Comparison of ENCODE assay signal across 1 cellular context in the genomic region with DNA sequence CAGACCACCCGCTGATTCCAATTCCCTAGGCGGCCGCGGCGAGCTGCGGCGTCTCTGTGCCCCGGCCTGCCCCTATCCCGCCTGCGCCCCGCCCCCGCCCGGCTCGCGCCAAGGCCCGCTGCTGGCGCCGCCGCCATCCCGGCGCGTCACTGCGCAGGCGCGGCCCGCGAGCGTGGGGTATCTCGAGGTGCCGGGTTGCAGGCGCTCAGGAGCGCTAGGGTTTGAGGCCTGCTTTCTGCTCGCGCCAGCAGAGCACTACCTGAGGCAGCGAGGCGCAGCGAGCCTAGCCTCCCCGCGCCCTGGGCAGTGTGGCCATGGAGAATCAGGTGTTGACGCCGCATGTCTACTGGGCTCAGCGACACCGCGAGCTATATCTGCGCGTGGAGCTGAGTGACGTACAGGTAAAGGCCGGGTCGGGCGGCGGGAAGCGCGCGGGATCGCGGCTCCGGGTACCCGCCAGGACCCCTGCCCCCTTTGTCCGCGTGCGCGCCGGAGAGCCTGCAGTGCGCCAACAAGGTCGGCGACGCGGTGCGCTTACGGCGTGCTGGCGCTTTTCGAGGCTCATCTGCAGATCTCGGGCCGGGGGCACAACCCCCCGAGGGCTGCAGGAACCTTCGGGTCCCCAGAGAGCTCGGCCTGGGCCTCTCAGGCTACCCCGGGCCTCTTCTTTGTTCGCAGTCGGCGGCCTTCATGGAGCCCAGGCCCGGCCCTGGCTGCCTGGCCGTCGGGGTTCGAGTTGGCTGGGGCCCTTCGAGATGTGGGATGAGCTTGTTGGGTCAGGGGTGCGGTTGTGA.
TF ChIP-seq lines count a peak whose summit lies in the region.

Gene HACD3 (plus strand): TSS at position 146 of the 794 bp plus-strand sequence. CDS start 169 bp downstream, at position 315.

TF ChIP-seq in HepG2, 621 proteins besides CTCF, POLR2A, EP300 and RAD21 (continued from another document and continues in another):
- TF ChIP-seq MLXIP (CRISPR knock-in tag; IDR thresholded peaks at IDR 0.05; ENCODE audit: borderline replicate concordance) (peak; percentile 79), TOE1 (CRISPR knock-in tag; IDR thresholded peaks at IDR 0.05) (no peak; the same call in 1 of the 2 replicates), DNMT3B (CRISPR knock-in tag; conservative IDR thresholded peaks at IDR 0.05) (no peak), SP4 (CRISPR knock-in tag; IDR thresholded peaks at IDR 0.05) (peak; percentile 80), ZNF784 (CRISPR knock-in tag; IDR thresholded peaks at IDR 0.05; ENCODE audit: borderline replicate concordance) (0 out of 2 replicates have a peak, but pooled peaks have one; percentile 80), HDAC6 (IDR thresholded peaks at IDR 0.05; ENCODE audit: low read depth, low read length) (no peak), MTF2 (CRISPR knock-in tag; IDR thresholded peaks at IDR 0.05; ENCODE audit: borderline replicate concordance) (no peak), NFYC (CRISPR knock-in tag; IDR thresholded peaks at IDR 0.05) (no peak), ZSCAN20 (CRISPR knock-in tag; IDR thresholded peaks at IDR 0.05; ENCODE audit: borderline replicate concordance) (peak; percentile 96), CERS6 (CRISPR knock-in tag; IDR thresholded peaks at IDR 0.05) (0 out of 2 replicates have a peak, but pooled peaks have one; percentile 29), ZNF7 (CRISPR knock-in tag; IDR thresholded peaks at IDR 0.05) (no peak), RELA (CRISPR knock-in tag; IDR thresholded peaks at IDR 0.05) (0 out of 2 replicates have a peak, but pooled peaks have one; percentile 66), TCF7 (IDR thresholded peaks at IDR 0.05; ENCODE audit: low read depth) (no peak), ONECUT2 (CRISPR knock-in tag; IDR thresholded peaks at IDR 0.05) (no peak), LRRFIP1 (CRISPR knock-in tag; conservative IDR thresholded peaks at IDR 0.05) (no peak), DRAP1 (CRISPR knock-in tag; IDR thresholded peaks at IDR 0.05) (no peak; the same call in 1 of the 2 replicates), ZNF256 (CRISPR knock-in tag; conservative IDR thresholded peaks at IDR 0.05) (peak; percentile 89), GFI1 (CRISPR knock-in tag; IDR thresholded peaks at IDR 0.05; ENCODE audit: borderline replicate concordance) (peak; percentile 45; the same call in 1 of the 2 replicates), ZFP36L1 (CRISPR knock-in tag; IDR thresholded peaks at IDR 0.05) (no peak), SOX13 (IDR thresholded peaks at IDR 0.05) (no peak), SOX13 (CRISPR knock-in tag; conservative IDR thresholded peaks at IDR 0.05 in 1 of 2, IDR thresholded peaks at IDR 0.05 in 1 of 2) (peak in 1 of 2 experiments; percentile 14; a peak in 1 of 4 replicates), HOXA9 (CRISPR knock-in tag; IDR thresholded peaks at IDR 0.05; ENCODE audit: borderline replicate concordance) (no peak), IKZF1 (IDR thresholded peaks at IDR 0.05) (no peak), ZNF224 (CRISPR knock-in tag; IDR thresholded peaks at IDR 0.05) (no peak)
- TF ChIP-seq, protein P1, sequence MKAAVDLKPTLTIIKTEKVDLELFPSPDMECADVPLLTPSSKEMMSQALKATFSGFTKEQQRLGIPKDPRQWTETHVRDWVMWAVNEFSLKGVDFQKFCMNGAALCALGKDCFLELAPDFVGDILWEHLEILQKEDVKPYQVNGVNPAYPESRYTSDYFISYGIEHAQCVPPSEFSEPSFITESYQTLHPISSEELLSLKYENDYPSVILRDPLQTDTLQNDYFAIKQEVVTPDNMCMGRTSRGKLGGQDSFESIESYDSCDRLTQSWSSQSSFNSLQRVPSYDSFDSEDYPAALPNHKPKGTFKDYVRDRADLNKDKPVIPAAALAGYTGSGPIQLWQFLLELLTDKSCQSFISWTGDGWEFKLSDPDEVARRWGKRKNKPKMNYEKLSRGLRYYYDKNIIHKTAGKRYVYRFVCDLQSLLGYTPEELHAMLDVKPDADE (CRISPR knock-in tag; IDR thresholded peaks at IDR 0.05): peak; percentile 92; the same call in 1 of the 2 replicates
- TF ChIP-seq, protein P2, sequence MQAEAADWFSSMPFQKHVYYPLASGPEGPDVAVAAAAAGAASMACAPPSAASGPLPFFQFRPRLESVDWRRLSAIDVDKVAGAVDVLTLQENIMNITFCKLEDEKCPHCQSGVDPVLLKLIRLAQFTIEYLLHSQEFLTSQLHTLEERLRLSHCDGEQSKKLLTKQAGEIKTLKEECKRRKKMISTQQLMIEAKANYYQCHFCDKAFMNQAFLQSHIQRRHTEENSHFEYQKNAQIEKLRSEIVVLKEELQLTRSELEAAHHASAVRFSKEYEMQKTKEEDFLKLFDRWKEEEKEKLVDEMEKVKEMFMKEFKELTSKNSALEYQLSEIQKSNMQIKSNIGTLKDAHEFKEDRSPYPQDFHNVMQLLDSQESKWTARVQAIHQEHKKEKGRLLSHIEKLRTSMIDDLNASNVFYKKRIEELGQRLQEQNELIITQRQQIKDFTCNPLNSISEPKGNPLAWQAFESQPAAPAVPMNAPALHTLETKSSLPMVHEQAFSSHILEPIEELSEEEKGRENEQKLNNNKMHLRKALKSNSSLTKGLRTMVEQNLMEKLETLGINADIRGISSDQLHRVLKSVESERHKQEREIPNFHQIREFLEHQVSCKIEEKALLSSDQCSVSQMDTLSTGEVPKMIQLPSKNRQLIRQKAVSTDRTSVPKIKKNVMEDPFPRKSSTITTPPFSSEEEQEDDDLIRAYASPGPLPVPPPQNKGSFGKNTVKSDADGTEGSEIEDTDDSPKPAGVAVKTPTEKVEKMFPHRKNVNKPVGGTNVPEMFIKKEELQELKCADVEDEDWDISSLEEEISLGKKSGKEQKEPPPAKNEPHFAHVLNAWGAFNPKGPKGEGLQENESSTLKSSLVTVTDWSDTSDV (CRISPR knock-in tag; IDR thresholded peaks at IDR 0.05): peak; percentile 93; the same call in 1 of the 2 replicates
- TF ChIP-seq, protein P3, sequence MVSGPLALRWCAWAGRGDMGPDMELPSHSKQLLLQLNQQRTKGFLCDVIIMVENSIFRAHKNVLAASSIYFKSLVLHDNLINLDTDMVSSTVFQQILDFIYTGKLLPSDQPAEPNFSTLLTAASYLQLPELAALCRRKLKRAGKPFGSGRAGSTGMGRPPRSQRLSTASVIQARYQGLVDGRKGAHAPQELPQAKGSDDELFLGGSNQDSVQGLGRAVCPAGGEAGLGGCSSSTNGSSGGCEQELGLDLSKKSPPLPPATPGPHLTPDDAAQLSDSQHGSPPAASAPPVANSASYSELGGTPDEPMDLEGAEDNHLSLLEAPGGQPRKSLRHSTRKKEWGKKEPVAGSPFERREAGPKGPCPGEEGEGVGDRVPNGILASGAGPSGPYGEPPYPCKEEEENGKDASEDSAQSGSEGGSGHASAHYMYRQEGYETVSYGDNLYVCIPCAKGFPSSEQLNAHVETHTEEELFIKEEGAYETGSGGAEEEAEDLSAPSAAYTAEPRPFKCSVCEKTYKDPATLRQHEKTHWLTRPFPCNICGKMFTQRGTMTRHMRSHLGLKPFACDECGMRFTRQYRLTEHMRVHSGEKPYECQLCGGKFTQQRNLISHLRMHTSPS (CRISPR knock-in tag; IDR thresholded peaks at IDR 0.05; ENCODE audit: low read depth): no peak
- TF ChIP-seq, protein P4, sequence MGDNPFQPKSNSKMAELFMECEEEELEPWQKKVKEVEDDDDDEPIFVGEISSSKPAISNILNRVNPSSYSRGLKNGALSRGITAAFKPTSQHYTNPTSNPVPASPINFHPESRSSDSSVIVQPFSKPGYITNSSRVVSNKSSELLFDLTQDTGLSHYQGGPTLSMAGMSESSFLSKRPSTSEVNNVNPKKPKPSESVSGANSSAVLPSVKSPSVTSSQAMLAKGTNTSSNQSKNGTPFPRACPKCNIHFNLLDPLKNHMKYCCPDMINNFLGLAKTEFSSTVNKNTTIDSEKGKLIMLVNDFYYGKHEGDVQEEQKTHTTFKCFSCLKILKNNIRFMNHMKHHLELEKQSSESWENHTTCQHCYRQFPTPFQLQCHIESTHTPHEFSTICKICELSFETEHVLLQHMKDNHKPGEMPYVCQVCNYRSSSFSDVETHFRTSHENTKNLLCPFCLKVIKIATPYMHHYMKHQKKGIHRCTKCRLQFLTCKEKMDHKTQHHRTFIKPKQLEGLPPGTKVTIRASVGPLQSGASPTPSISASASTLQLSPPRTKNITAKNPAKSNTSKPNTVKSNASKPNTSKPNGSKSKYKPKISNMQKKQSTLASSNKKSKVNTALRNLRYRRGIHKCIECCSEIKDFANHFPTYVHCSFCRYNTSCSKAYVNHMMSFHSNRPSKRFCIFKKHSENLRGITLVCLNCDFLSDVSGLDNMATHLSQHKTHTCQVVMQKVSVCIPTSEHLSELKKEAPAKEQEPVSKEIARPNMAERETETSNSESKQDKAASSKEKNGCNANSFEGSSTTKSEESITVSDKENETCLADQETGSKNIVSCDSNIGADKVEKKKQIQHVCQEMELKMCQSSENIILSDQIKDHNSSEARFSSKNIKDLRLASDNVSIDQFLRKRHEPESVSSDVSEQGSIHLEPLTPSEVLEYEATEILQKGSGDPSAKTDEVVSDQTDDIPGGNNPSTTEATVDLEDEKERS (CRISPR knock-in tag; IDR thresholded peaks at IDR 0.05): 0 out of 2 replicates have a peak, but pooled peaks have one; percentile 44
